Comparison of ENCODE assay signal across 11 cellular contexts in the genomic region with DNA sequence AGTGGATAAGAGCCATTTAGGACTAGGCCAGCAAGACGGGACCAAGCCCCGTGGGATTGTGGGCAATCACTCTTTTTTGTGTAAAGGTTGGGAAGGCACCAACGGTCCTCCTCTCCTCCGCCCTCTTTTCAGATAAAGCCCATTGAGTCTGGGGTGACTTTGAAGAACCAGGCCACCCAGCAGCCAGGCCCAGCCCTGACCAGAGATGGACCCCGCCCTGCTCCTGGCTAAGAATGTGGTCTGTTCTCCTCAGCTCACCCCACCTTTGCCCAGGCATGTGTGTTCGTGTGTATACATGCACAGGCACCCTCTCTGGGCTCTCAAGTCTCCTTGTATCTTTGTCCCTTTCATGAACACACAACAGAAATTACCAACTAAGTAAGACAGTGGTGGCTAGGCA. TPM values are rescaled to one million over a fixed set of nuclear protein-coding genes. Genes with fewer than 3 reads are reported as not detected.
A peak's percentile ranks its signal among the peaks of the same experiment; 100 is the strongest.
DNase-seq lines count a peak whose midpoint lies in the region; ATAC-seq, FAIRE-seq and TF ChIP-seq lines count a peak whose summit lies in the region.
"Had no signal": no experiment of that assay in that cellular context is flagged by ENCODE, and none has a peak within 500 bp of the region (broad histone marks: within the 10 kb centered on the region; RNA-seq: fewer than 3 reads in every experiment).

No MANE protein-coding gene starts in this region.

- no peak for TF ChIP-seq RAD21 in HepG2 (CRISPR knock-in tag; IDR thresholded peaks at IDR 0.05)

- peaks cover 67% of the 10 kb centered on the region for H3K4me1 Mint-ChIP-seq in activated T-helper 1 cell treated with anti-CD3 and anti-CD28 coated beads, Interleukin-12 subunit alpha, Interleukin-12 subunit beta, Interleukin-2, Interleukin-4 antibody, amounts not matched to agents 30 ng/mL and 10 ng/mL and 1 ng/mL, durations not matched to agents 14 hours and 24 hours and 36 hours (ENCODE audit: low read depth)
- H3K4me1 Mint-ChIP-seq: naive thymus-derived CD8-positive, alpha-beta T cell had no signal

- no peaks in the 10 kb centered on the region for H3K27me3 Mint-ChIP-seq in activated T-helper 1 cell treated with anti-CD3 and anti-CD28 coated beads, Interleukin-12 subunit alpha, Interleukin-12 subunit beta, Interleukin-2, Interleukin-4 antibody, amounts not matched to agents 30 ng/mL and 10 ng/mL and 1 ng/mL, durations not matched to agents 14 hours and 24 hours and 36 hours (ENCODE audit: insufficient read depth)
- H3K27me3 Mint-ChIP-seq: activated naive CD8-positive, alpha-beta T cell treated with anti-CD3 and anti-CD28 coated beads, Interleukin-2, amount 50 U/mL, for 24 hours had no signal

- CTCF ChIA-PET in HepG2 (lab: Yijun Ruan, JAX; ENCODE audit: low intra/inter-chr PET ratio, low total read pairs) (no interaction called here), A673 (lab: Charles Lee) (no interaction called here)

- in situ Hi-C loops in HepG2 (cut with HindIII; ENCODE audit: extremely low pct_ligation_motif_present, low pct_unique_long_range_greater_than_20kb) = no loop called here

- POLR2A ChIA-PET in HepG2 (lab: Yijun Ruan, JAX) (interaction anchor here (0.6 to 23.9 kb wide), 3 partner anchors 21 to 429 kb away, joined by 3 to 1422 read pairs (median 25); partner anchors contain the start of genes PABPC1L, SDC4 and SYS1), A673 (lab: Charles Lee; ENCODE audit: low non-redundant PET) (no interaction called here)

- peaks cover 44% of the 10 kb centered on the region for H3K79me2 ChIP-seq in HepG2 (ENCODE audit: insufficient read depth, low read length)

- no peak overlapping the region for H2AFZ ChIP-seq in HepG2 (ENCODE audit: low read length)

- WGBS in HepG2 (ENCODE audit: low lambda C conversion rate) = 77% methylated on average over 6 of the region's 6 CpGs
- WGBS in thyroid gland, 2 donors = 85 to 97% methylated on average over 3 to 6 of the region's 6 CpGs

- H3K27me3 ChIP-seq in HepG2 (ENCODE audit: control insufficient read depth in 1 of 2, insufficient read depth in 2 of 2, low read length in 2 of 2) = no peaks in the 10 kb centered on the region
- H3K27me3 ChIP-seq in thyroid gland = no peaks in the 10 kb centered on the region
- H3K27me3 ChIP-seq in A673 (replicated peaks; ENCODE audit: insufficient read depth, low read depth, low read length, poor library complexity) = no peaks in the 10 kb centered on the region

- peak overlapping the region; percentile 84 for H3K4me2 ChIP-seq in HepG2 (ENCODE audit: low read depth, low read length)

- H3K9me3 Mint-ChIP-seq in activated T-helper 1 cell treated with anti-CD3 and anti-CD28 coated beads, Interleukin-12 subunit alpha, Interleukin-12 subunit beta, Interleukin-2, Interleukin-4 antibody, amounts not matched to agents 30 ng/mL and 10 ng/mL and 1 ng/mL, durations not matched to agents 14 hours and 24 hours and 36 hours = no peaks in the 10 kb centered on the region
- H3K9me3 Mint-ChIP-seq: activated naive CD8-positive, alpha-beta T cell treated with anti-CD3 and anti-CD28 coated beads, Interleukin-2, amount 50 U/mL, for 24 hours; naive thymus-derived CD8-positive, alpha-beta T cell had no signal

- peak overlapping the region; percentile 74 for H3K27ac Mint-ChIP-seq in activated T-helper 1 cell treated with anti-CD3 and anti-CD28 coated beads, Interleukin-12 subunit alpha, Interleukin-12 subunit beta, Interleukin-2, Interleukin-4 antibody, amounts not matched to agents 30 ng/mL and 10 ng/mL and 1 ng/mL, durations not matched to agents 14 hours and 24 hours and 36 hours
- H3K27ac Mint-ChIP-seq: activated naive CD8-positive, alpha-beta T cell treated with anti-CD3 and anti-CD28 coated beads, Interleukin-2, amount 50 U/mL, for 24 hours; naive thymus-derived CD8-positive, alpha-beta T cell had no signal

- H3K36me3 Mint-ChIP-seq in activated T-helper 1 cell treated with anti-CD3 and anti-CD28 coated beads, Interleukin-12 subunit alpha, Interleukin-12 subunit beta, Interleukin-2, Interleukin-4 antibody, amounts not matched to agents 30 ng/mL and 10 ng/mL and 1 ng/mL, durations not matched to agents 14 hours and 24 hours and 36 hours (ENCODE audit: low read depth) = peaks cover 36% of the 10 kb centered on the region
- H3K36me3 Mint-ChIP-seq: naive thymus-derived CD8-positive, alpha-beta T cell had no signal

- no peak overlapping the region for H3K4me3 Mint-ChIP-seq in activated T-helper 1 cell treated with anti-CD3 and anti-CD28 coated beads, Interleukin-12 subunit alpha, Interleukin-12 subunit beta, Interleukin-2, Interleukin-4 antibody, amounts not matched to agents 30 ng/mL and 10 ng/mL and 1 ng/mL, durations not matched to agents 14 hours and 24 hours and 36 hours
- H3K4me3 Mint-ChIP-seq: activated naive CD8-positive, alpha-beta T cell treated with anti-CD3 and anti-CD28 coated beads, Interleukin-2, amount 50 U/mL, for 24 hours; naive thymus-derived CD8-positive, alpha-beta T cell had no signal

- no peak for ATAC-seq in HepG2
- ATAC-seq: activated naive CD8-positive, alpha-beta T cell treated with anti-CD3 and anti-CD28 coated beads, Interleukin-2, amount 50 U/mL, for 24 hours; naive thymus-derived CD8-positive, alpha-beta T cell had no signal

- no peak for TF ChIP-seq CTCF in HepG2 (CRISPR knock-in tag; IDR thresholded peaks at IDR 0.05)
- TF ChIP-seq CTCF in thyroid gland (IDR thresholded peaks at IDR 0.05) = no peak
- TF ChIP-seq CTCF in A673 (conservative IDR thresholded peaks at IDR 0.05; ENCODE audit: low read depth, low read length) = no peak

- intact Hi-C loops in activated T-helper 1 cell treated with anti-CD3 and anti-CD28 coated beads, Interleukin-12 subunit alpha, Interleukin-12 subunit beta, Interleukin-2, Interleukin-4 antibody, amounts not matched to agents 30 ng/mL and 10 ng/mL and 1 ng/mL, durations not matched to agents 14 hours and 24 hours and 36 hours (cut with micrococcal nuclease) = no loop called here
- intact Hi-C loops in HepG2 (cut with micrococcal nuclease; ENCODE audit: unreplicated experiment) (no loop called here), thyroid gland (cut with DNase I) (no loop called here), A673 (cut with micrococcal nuclease; ENCODE audit: unreplicated experiment) (no loop called here)

- peak; percentile 12 for FAIRE-seq in HepG2 (lab: Jason Lieb, UNC)

- BruUV-seq in HepG2 (replicated peaks; lab: Mats Ljungman, UMichigan) = no TSS peak
- no TSS peak for BruUV-seq in A673 (replicated peaks; lab: Mats Ljungman, UMichigan)

- TF ChIP-seq POLR2A in HepG2 (IDR thresholded peaks at IDR 0.05; ENCODE audit: insufficient read depth in 1 of 2, low read depth in 2 of 2, low read length in 2 of 2) = no peak; a peak in 1 of 4 replicates
- TF ChIP-seq POLR2A in thyroid gland (IDR thresholded peaks at IDR 0.05) = no peak

- peak overlapping the region; percentile 70; the same call in 1 of the 2 replicates for H3K9ac ChIP-seq in HepG2 (ENCODE audit: insufficient read depth, low read depth, low read length)

- H3K36me3 ChIP-seq in HepG2 (replicated peaks in 1 of 2; ENCODE audit: control insufficient read depth in 1 of 2, insufficient read depth in 2 of 2, low read length in 2 of 2) (peaks cover 6 to 7% of the 10 kb centered on the region in 2 experiments; a peak in 3 of 5 replicates), thyroid gland (peaks cover 3 to 4% of the 10 kb centered on the region in 2 donors), A673 (ENCODE audit: insufficient read depth, low read length, poor library complexity, severe bottlenecking) (peaks cover 4% of the 10 kb centered on the region)

- H3K9me3 ChIP-seq in HepG2 (ENCODE audit: low read length) (no peaks in the 10 kb centered on the region), thyroid gland (no peaks in the 10 kb centered on the region), A673 (ENCODE audit: low read depth, low read length, poor library complexity, severe bottlenecking) (no peaks in the 10 kb centered on the region)

- H3K4me1 ChIP-seq in HepG2 (ENCODE audit: insufficient read depth, low read length) (peaks cover 83% of the 10 kb centered on the region), thyroid gland (peaks cover 73 to 81% of the 10 kb centered on the region in 2 donors), A673 (ENCODE audit: insufficient read depth, low read length, poor library complexity, severe bottlenecking) (peaks cover 9% of the 10 kb centered on the region)

- H3K27ac ChIP-seq in HepG2 (ENCODE audit: extremely low read length, insufficient read depth, low read length) = peak overlapping the region; percentile 80
- H3K27ac ChIP-seq in thyroid gland = peak overlapping the region; percentile 79 to 97 (median 93)
- H3K27ac ChIP-seq in A673 (ENCODE audit: low read depth, low read length, poor library complexity, severe bottlenecking) = no peak overlapping the region

- DNase-seq in activated T-helper 1 cell treated with anti-CD3 and anti-CD28 coated beads, Interleukin-12 subunit alpha, Interleukin-12 subunit beta, Interleukin-2, Interleukin-4 antibody, amounts not matched to agents 30 ng/mL and 10 ng/mL and 1 ng/mL, durations not matched to agents 14 hours and 24 hours and 36 hours (ENCODE audit: low spot score) = no peak
- DNase-seq in HepG2 (ENCODE audit: low spot score) (no peak), thyroid gland (no peak), NCI-H446 treated with DMSO at 0.1 percent for 48 hours (lab: John Stamatoyannopoulos, UW) (no peak), A673 (ENCODE audit: low spot score) (no peak)
- no peak for DNase-seq in activated CD4-positive, alpha-beta T cell treated with anti-CD3 and anti-CD28 coated beads, Interleukin-2, amount 50 U/mL, for 48 hours
- DNase-seq: activated CD4-positive, CD25-positive, alpha-beta regulatory T cell treated with anti-CD3 and anti-CD28 coated beads, Interleukin-2, amount 50 U/mL, for 72 hours; activated naive CD8-positive, alpha-beta T cell treated with anti-CD3 and anti-CD28 coated beads, Interleukin-2, amount 50 U/mL, for 24 hours; Kasumi-1; naive thymus-derived CD8-positive, alpha-beta T cell had no signal

- H3K4me3 ChIP-seq in HepG2 (replicated peaks in 1 of 3; ENCODE audit: insufficient read depth in 1 of 3, low read depth in 2 of 3, low read length in 3 of 3) (no peak overlapping the region), thyroid gland (replicated peaks in 1 of 3) (no peak overlapping the region), A673 (ENCODE audit: low read depth, low read length, poor library complexity, severe bottlenecking) (no peak overlapping the region)

- TF ChIP-seq EP300 in HepG2 (IDR thresholded peaks at IDR 0.05; ENCODE audit: low read depth in 2 of 2, low read length in 2 of 2) = no peak
- TF ChIP-seq EP300 in HepG2 (CRISPR knock-in tag; IDR thresholded peaks at IDR 0.05; ENCODE audit: borderline replicate concordance) = no peak

- H4K20me1 ChIP-seq in HepG2 (ENCODE audit: insufficient read depth, low read length) = no peaks in the 10 kb centered on the region

RNA-seq across cellular contexts. Expression of gene SDC4, which starts 9.1 kb away (rescaled TPM):
- total RNA-seq in activated T-helper 1 cell treated with anti-CD3 and anti-CD28 coated beads, Interleukin-12 subunit alpha, Interleukin-12 subunit beta, Interleukin-2, Interleukin-4 antibody, amounts not matched to agents 30 ng/mL and 10 ng/mL and 1 ng/mL, durations not matched to agents 14 hours and 24 hours and 36 hours = 220 and 222 TPM in 2 replicates
- total RNA-seq in HepG2 (2016; rRNA removed; fragmentation: Illumina TruSeq; extraction: Trizol) (36.0 and 65.1 TPM in 2 replicates), thyroid gland (100 to 1,000 TPM in 1 of 4 donors, 10 to 100 TPM in 3; 35.5 to 101 (median 63.3) TPM), A673 (2021) (14.8 and 16.3 TPM in 2 replicates)
- 6.2 and 6.3 TPM in 2 replicates for total RNA-seq in HepG2 (2016; cell fraction: cytosol; rRNA removed; fragmentation: Illumina TruSeq; extraction: Trizol; ENCODE audit: low read depth)
- 34.4 and 64.3 TPM in 2 replicates for total RNA-seq in HepG2 (2016; cell fraction: insoluble cytoplasmic fraction; rRNA removed; fragmentation: Illumina TruSeq; extraction: Trizol)
- total RNA-seq in HepG2 (2016; cell fraction: membrane; rRNA removed; fragmentation: Illumina TruSeq; extraction: Trizol) = 21.2 and 23.6 TPM in 2 replicates
- total RNA-seq in HepG2 (2016; cell fraction: nucleus; rRNA removed; fragmentation: Illumina TruSeq; extraction: Trizol) = 61.5 and 66.3 TPM in 2 replicates
- 49.0 and 67.2 TPM in 2 replicates for polyA plus RNA-seq in HepG2 (2011; rRNA removed)
- polyA plus RNA-seq in HepG2 (2011; cell fraction: cytosol; rRNA removed) = 51.5 and 81.1 TPM in 2 replicates
- 16.0 and 26.7 TPM in 2 replicates for polyA plus RNA-seq in HepG2 (2011; cell fraction: nucleus; rRNA removed)
- 44.1 and 51.7 TPM in 2 replicates for polyA plus RNA-seq in HepG2 (2012)
- polyA plus RNA-seq in HepG2 (2016; cell fraction: cytosol; fragmentation: Illumina TruSeq; extraction: Trizol; ENCODE audit: low read depth) = 5.0 TPM in 2 replicates
- 33.1 and 34.5 TPM in 2 replicates for polyA plus RNA-seq in HepG2 (2016; cell fraction: insoluble cytoplasmic fraction; fragmentation: Illumina TruSeq; extraction: Trizol; ENCODE audit: low read depth)
- polyA plus RNA-seq in HepG2 (2016; cell fraction: membrane; fragmentation: Illumina TruSeq; extraction: Trizol; ENCODE audit: low read depth) = 13.3 and 15.5 TPM in 2 replicates
- polyA plus RNA-seq in HepG2 (2016; cell fraction: nucleus; fragmentation: Illumina TruSeq; extraction: Trizol; ENCODE audit: insufficient read depth, low read depth) = 86.0 and 86.3 TPM in 2 replicates
- 33.3 and 94.7 TPM in 2 replicates for polyA minus RNA-seq in HepG2 (2011; rRNA and poly(A)+ RNA removed; ENCODE audit: low replicate concordance)
- 68.1 and 88.6 TPM in 2 replicates for polyA minus RNA-seq in HepG2 (2011; cell fraction: cytosol; rRNA and poly(A)+ RNA removed)
- 15.1 and 31.3 TPM in 2 replicates for polyA minus RNA-seq in HepG2 (2011; cell fraction: nucleus; rRNA and poly(A)+ RNA removed)

RNA-seq across cellular contexts. Expression of gene SYS1, which starts 23.9 kb away (rescaled TPM):
- total RNA-seq in activated T-helper 1 cell treated with anti-CD3 and anti-CD28 coated beads, Interleukin-12 subunit alpha, Interleukin-12 subunit beta, Interleukin-2, Interleukin-4 antibody, amounts not matched to agents 30 ng/mL and 10 ng/mL and 1 ng/mL, durations not matched to agents 14 hours and 24 hours and 36 hours = 25.6 and 26.4 TPM in 2 replicates
- total RNA-seq in HepG2 (2016; rRNA removed; fragmentation: Illumina TruSeq; extraction: Trizol) (22.0 and 38.3 TPM in 2 replicates), thyroid gland (10 to 100 TPM; 52.7 to 86.1 (median 76.6) TPM), A673 (2021) (20.0 and 22.8 TPM in 2 replicates)
- 17.7 and 19.7 TPM in 2 replicates for total RNA-seq in HepG2 (2016; cell fraction: cytosol; rRNA removed; fragmentation: Illumina TruSeq; extraction: Trizol; ENCODE audit: low read depth)
- 22.2 and 38.4 TPM in 2 replicates for total RNA-seq in HepG2 (2016; cell fraction: insoluble cytoplasmic fraction; rRNA removed; fragmentation: Illumina TruSeq; extraction: Trizol)
- total RNA-seq in HepG2 (2016; cell fraction: membrane; rRNA removed; fragmentation: Illumina TruSeq; extraction: Trizol) = 35.6 and 38.6 TPM in 2 replicates
- total RNA-seq in HepG2 (2016; cell fraction: nucleus; rRNA removed; fragmentation: Illumina TruSeq; extraction: Trizol) = 39.9 and 40.9 TPM in 2 replicates
- polyA plus RNA-seq in HepG2 (2011; rRNA removed) = 65.6 and 75.9 TPM in 2 replicates
- polyA plus RNA-seq in HepG2 (2011; cell fraction: cytosol; rRNA removed) = 66.7 and 88.3 TPM in 2 replicates
- 46.0 and 49.6 TPM in 2 replicates for polyA plus RNA-seq in HepG2 (2011; cell fraction: nucleus; rRNA removed)
- 22.5 and 24.8 TPM in 2 replicates for polyA plus RNA-seq in HepG2 (2012)
- 16.5 and 19.7 TPM in 2 replicates for polyA plus RNA-seq in HepG2 (2016; cell fraction: cytosol; fragmentation: Illumina TruSeq; extraction: Trizol; ENCODE audit: low read depth)
- 24.3 and 27.0 TPM in 2 replicates for polyA plus RNA-seq in HepG2 (2016; cell fraction: insoluble cytoplasmic fraction; fragmentation: Illumina TruSeq; extraction: Trizol; ENCODE audit: low read depth)
- polyA plus RNA-seq in HepG2 (2016; cell fraction: membrane; fragmentation: Illumina TruSeq; extraction: Trizol; ENCODE audit: low read depth) = 29.1 and 31.7 TPM in 2 replicates
- 41.1 and 42.9 TPM in 2 replicates for polyA plus RNA-seq in HepG2 (2016; cell fraction: nucleus; fragmentation: Illumina TruSeq; extraction: Trizol; ENCODE audit: insufficient read depth, low read depth)
- polyA minus RNA-seq in HepG2 (2011; rRNA and poly(A)+ RNA removed; ENCODE audit: low replicate concordance) = 127 and 240 TPM in 2 replicates
- polyA minus RNA-seq in HepG2 (2011; cell fraction: cytosol; rRNA and poly(A)+ RNA removed) = 35.0 and 40.9 TPM in 2 replicates
- 56.0 and 62.5 TPM in 2 replicates for polyA minus RNA-seq in HepG2 (2011; cell fraction: nucleus; rRNA and poly(A)+ RNA removed)

RNA-seq across cellular contexts. Expression of gene MATN4, which starts 31.0 kb away (rescaled TPM):
- 2.0 and 2.1 TPM in 2 replicates for total RNA-seq in activated T-helper 1 cell treated with anti-CD3 and anti-CD28 coated beads, Interleukin-12 subunit alpha, Interleukin-12 subunit beta, Interleukin-2, Interleukin-4 antibody, amounts not matched to agents 30 ng/mL and 10 ng/mL and 1 ng/mL, durations not matched to agents 14 hours and 24 hours and 36 hours
- total RNA-seq in HepG2 (2016; rRNA removed; fragmentation: Illumina TruSeq; extraction: Trizol) (not detected in 2 replicates), thyroid gland (1 to 10 TPM in 1 of 4 donors, not detected in 3; 1.2 TPM), A673 (2021) (0.28 and 0.31 TPM in 2 replicates)
- total RNA-seq in HepG2 (2016; cell fraction: cytosol; rRNA removed; fragmentation: Illumina TruSeq; extraction: Trizol; ENCODE audit: low read depth) = not detected in 2 replicates
- total RNA-seq in HepG2 (2016; cell fraction: insoluble cytoplasmic fraction; rRNA removed; fragmentation: Illumina TruSeq; extraction: Trizol) = not detected in 2 replicates
- total RNA-seq in HepG2 (2016; cell fraction: membrane; rRNA removed; fragmentation: Illumina TruSeq; extraction: Trizol) = not detected in 2 replicates
- total RNA-seq in HepG2 (2016; cell fraction: nucleus; rRNA removed; fragmentation: Illumina TruSeq; extraction: Trizol) = not detected in 2 replicates
- polyA plus RNA-seq in HepG2 (2011; rRNA removed) = 0.04 TPM in 1 of 2 replicates, not detected in the other
- polyA plus RNA-seq in HepG2 (2011; cell fraction: cytosol; rRNA removed) = not detected in 2 replicates
- 0.11 TPM in 1 of 2 replicates, not detected in the other for polyA plus RNA-seq in HepG2 (2011; cell fraction: nucleus; rRNA removed)
- polyA plus RNA-seq in HepG2 (2012) = not detected in 2 replicates
- polyA plus RNA-seq in HepG2 (2016; cell fraction: cytosol; fragmentation: Illumina TruSeq; extraction: Trizol; ENCODE audit: low read depth) = not detected in 2 replicates
- not detected in 2 replicates for polyA plus RNA-seq in HepG2 (2016; cell fraction: insoluble cytoplasmic fraction; fragmentation: Illumina TruSeq; extraction: Trizol; ENCODE audit: low read depth)
- not detected in 2 replicates for polyA plus RNA-seq in HepG2 (2016; cell fraction: membrane; fragmentation: Illumina TruSeq; extraction: Trizol; ENCODE audit: low read depth)
- polyA plus RNA-seq in HepG2 (2016; cell fraction: nucleus; fragmentation: Illumina TruSeq; extraction: Trizol; ENCODE audit: insufficient read depth, low read depth) = not detected in 2 replicates
- polyA minus RNA-seq in HepG2 (2011; rRNA and poly(A)+ RNA removed; ENCODE audit: low replicate concordance) = not detected in 2 replicates
- not detected in 2 replicates for polyA minus RNA-seq in HepG2 (2011; cell fraction: cytosol; rRNA and poly(A)+ RNA removed)
- polyA minus RNA-seq in HepG2 (2011; cell fraction: nucleus; rRNA and poly(A)+ RNA removed) = not detected in 2 replicates
- total RNA-seq: Daoy; naive thymus-derived CD8-positive, alpha-beta T cell had no signal
- polyA plus RNA-seq: naive thymus-derived CD8-positive, alpha-beta T cell had no signal

RNA-seq across cellular contexts. Expression of gene RBPJL, which starts 32.4 kb away (rescaled TPM):
- 0.18 TPM in 1 of 2 replicates, not detected in the other for total RNA-seq in activated T-helper 1 cell treated with anti-CD3 and anti-CD28 coated beads, Interleukin-12 subunit alpha, Interleukin-12 subunit beta, Interleukin-2, Interleukin-4 antibody, amounts not matched to agents 30 ng/mL and 10 ng/mL and 1 ng/mL, durations not matched to agents 14 hours and 24 hours and 36 hours
- total RNA-seq in HepG2 (2016; rRNA removed; fragmentation: Illumina TruSeq; extraction: Trizol) = not detected in 2 replicates
- not detected in 2 replicates for total RNA-seq in HepG2 (2016; cell fraction: cytosol; rRNA removed; fragmentation: Illumina TruSeq; extraction: Trizol; ENCODE audit: low read depth)
- not detected in 2 replicates for total RNA-seq in HepG2 (2016; cell fraction: insoluble cytoplasmic fraction; rRNA removed; fragmentation: Illumina TruSeq; extraction: Trizol)
- total RNA-seq in HepG2 (2016; cell fraction: membrane; rRNA removed; fragmentation: Illumina TruSeq; extraction: Trizol) = not detected in 2 replicates
- total RNA-seq in HepG2 (2016; cell fraction: nucleus; rRNA removed; fragmentation: Illumina TruSeq; extraction: Trizol) = not detected in 2 replicates
- not detected in 2 replicates for polyA plus RNA-seq in HepG2 (2011; rRNA removed)
- polyA plus RNA-seq in HepG2 (2011; cell fraction: cytosol; rRNA removed) = not detected in 2 replicates
- not detected in 2 replicates for polyA plus RNA-seq in HepG2 (2011; cell fraction: nucleus; rRNA removed)
- polyA plus RNA-seq in HepG2 (2012) = not detected in 2 replicates
- polyA plus RNA-seq in HepG2 (2016; cell fraction: cytosol; fragmentation: Illumina TruSeq; extraction: Trizol; ENCODE audit: low read depth) = not detected in 2 replicates
- not detected in 2 replicates for polyA plus RNA-seq in HepG2 (2016; cell fraction: insoluble cytoplasmic fraction; fragmentation: Illumina TruSeq; extraction: Trizol; ENCODE audit: low read depth)
- polyA plus RNA-seq in HepG2 (2016; cell fraction: membrane; fragmentation: Illumina TruSeq; extraction: Trizol; ENCODE audit: low read depth) = not detected in 2 replicates
- not detected in 2 replicates for polyA plus RNA-seq in HepG2 (2016; cell fraction: nucleus; fragmentation: Illumina TruSeq; extraction: Trizol; ENCODE audit: insufficient read depth, low read depth)
- polyA minus RNA-seq in HepG2 (2011; rRNA and poly(A)+ RNA removed; ENCODE audit: low replicate concordance) = not detected in 2 replicates
- not detected in 2 replicates for polyA minus RNA-seq in HepG2 (2011; cell fraction: cytosol; rRNA and poly(A)+ RNA removed)
- polyA minus RNA-seq in HepG2 (2011; cell fraction: nucleus; rRNA and poly(A)+ RNA removed) = not detected in 2 replicates
- not detected for total RNA-seq in thyroid gland
- not detected in 2 replicates for total RNA-seq in A673 (2021)
- total RNA-seq: Daoy; naive thymus-derived CD8-positive, alpha-beta T cell had no signal
- polyA plus RNA-seq: naive thymus-derived CD8-positive, alpha-beta T cell had no signal

RNA-seq across cellular contexts. Expression of gene TP53TG5, which starts 39.0 kb away (rescaled TPM):
- 0.07 and 0.08 TPM in 2 replicates for total RNA-seq in activated T-helper 1 cell treated with anti-CD3 and anti-CD28 coated beads, Interleukin-12 subunit alpha, Interleukin-12 subunit beta, Interleukin-2, Interleukin-4 antibody, amounts not matched to agents 30 ng/mL and 10 ng/mL and 1 ng/mL, durations not matched to agents 14 hours and 24 hours and 36 hours
- total RNA-seq in HepG2 (2016; rRNA removed; fragmentation: Illumina TruSeq; extraction: Trizol) (not detected in 2 replicates), thyroid gland (not detected), A673 (2021) (0.69 TPM in 1 of 2 replicates, not detected in the other)
- not detected in 2 replicates for total RNA-seq in HepG2 (2016; cell fraction: cytosol; rRNA removed; fragmentation: Illumina TruSeq; extraction: Trizol; ENCODE audit: low read depth)
- not detected in 2 replicates for total RNA-seq in HepG2 (2016; cell fraction: insoluble cytoplasmic fraction; rRNA removed; fragmentation: Illumina TruSeq; extraction: Trizol)
- not detected in 2 replicates for total RNA-seq in HepG2 (2016; cell fraction: membrane; rRNA removed; fragmentation: Illumina TruSeq; extraction: Trizol)
- total RNA-seq in HepG2 (2016; cell fraction: nucleus; rRNA removed; fragmentation: Illumina TruSeq; extraction: Trizol) = not detected in 2 replicates
- 0.11 TPM in 1 of 2 replicates, not detected in the other for polyA plus RNA-seq in HepG2 (2011; rRNA removed)
- not detected in 2 replicates for polyA plus RNA-seq in HepG2 (2011; cell fraction: cytosol; rRNA removed)
- polyA plus RNA-seq in HepG2 (2011; cell fraction: nucleus; rRNA removed) = not detected in 2 replicates
- 0.32 and 0.45 TPM in 2 replicates for polyA plus RNA-seq in HepG2 (2012)
- not detected in 2 replicates for polyA plus RNA-seq in HepG2 (2016; cell fraction: cytosol; fragmentation: Illumina TruSeq; extraction: Trizol; ENCODE audit: low read depth)
- not detected in 2 replicates for polyA plus RNA-seq in HepG2 (2016; cell fraction: insoluble cytoplasmic fraction; fragmentation: Illumina TruSeq; extraction: Trizol; ENCODE audit: low read depth)
- polyA plus RNA-seq in HepG2 (2016; cell fraction: membrane; fragmentation: Illumina TruSeq; extraction: Trizol; ENCODE audit: low read depth) = not detected in 2 replicates
- not detected in 2 replicates for polyA plus RNA-seq in HepG2 (2016; cell fraction: nucleus; fragmentation: Illumina TruSeq; extraction: Trizol; ENCODE audit: insufficient read depth, low read depth)
- polyA minus RNA-seq in HepG2 (2011; rRNA and poly(A)+ RNA removed; ENCODE audit: low replicate concordance) = not detected in 2 replicates
- polyA minus RNA-seq in HepG2 (2011; cell fraction: cytosol; rRNA and poly(A)+ RNA removed) = not detected in 2 replicates
- polyA minus RNA-seq in HepG2 (2011; cell fraction: nucleus; rRNA and poly(A)+ RNA removed) = not detected in 2 replicates
- total RNA-seq: Daoy had no signal
